Comparison of ENCODE assay signal across 8 cellular contexts in the genomic region with DNA sequence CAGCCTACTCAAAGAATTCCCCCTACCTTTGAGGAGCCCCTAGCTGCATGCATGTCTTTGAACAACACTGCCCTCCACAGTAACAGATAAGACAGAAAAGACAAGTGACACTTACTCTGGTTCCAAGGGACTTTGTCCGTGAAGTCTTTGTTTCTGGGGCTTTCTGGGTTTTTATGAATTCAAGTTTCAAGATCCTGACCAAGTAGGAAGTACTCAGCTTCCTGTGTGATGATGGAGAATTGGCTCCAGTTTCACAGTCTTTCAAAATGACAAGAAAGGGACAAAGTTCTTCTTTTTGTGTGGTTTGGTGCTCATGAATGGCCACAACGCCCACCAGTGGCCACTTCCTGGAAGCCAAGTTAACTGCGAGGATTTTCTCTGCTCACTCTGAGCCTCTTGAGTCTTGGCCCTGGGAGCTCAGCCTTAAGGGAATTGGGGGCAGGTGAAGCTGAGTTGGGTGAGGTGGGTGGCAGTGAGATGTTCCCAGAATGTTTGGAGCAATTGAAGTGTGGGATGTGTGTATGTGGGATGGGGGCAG. TPM values are rescaled to one million over a fixed set of nuclear protein-coding genes. Genes with fewer than 3 reads are reported as not detected.
DNase-seq lines count a peak whose midpoint lies in the region; ATAC-seq and TF ChIP-seq lines count a peak whose summit lies in the region.

A gene (minus strand): TSS at position 147 of the 538 bp plus-strand sequence. CDS start 4,000 bp downstream, outside the sequence.

- no peaks in the 10 kb centered on the region for H3K9me3 Mint-ChIP-seq in CD8-positive, alpha-beta memory T cell

- POLR2A ChIA-PET in CD8-positive, alpha-beta memory T cell (lab: Charles Lee), result no interaction called here

- CTCF ChIA-PET in CD8-positive, alpha-beta memory T cell (lab: Charles Lee), result interaction anchor here (0.8 to 3.0 kb wide), 15 partner anchors 9 to 269 kb away, joined by 3 to 32 read pairs (median 4); a partner anchor contains a TSS

- peaks cover 42 to 62% (median 54%) of the 10 kb centered on the region in 3 donors for H3K4me1 Mint-ChIP-seq in CD8-positive, alpha-beta memory T cell

- H3K9me3 ChIP-seq in CD8-positive, alpha-beta memory T cell (ENCODE audit: low read length), result no peaks in the 10 kb centered on the region
- H3K9me3 ChIP-seq in right atrium auricular region, result no peaks in the 10 kb centered on the region

- ATAC-seq in GM21367 (IDR thresholded peaks at IDR 0.05; ENCODE audit: unreplicated experiment) (peak; percentile 41), GM19324 (IDR thresholded peaks at IDR 0.05; ENCODE audit: low FRiP score, unreplicated experiment) (no peak), GM18870 (IDR thresholded peaks at IDR 0.05; ENCODE audit: unreplicated experiment) (no peak)

- no peaks in the 10 kb centered on the region for H3K27me3 ChIP-seq in CD8-positive, alpha-beta memory T cell (ENCODE audit: insufficient read depth, low read length, poor library complexity, severe bottlenecking)
- no peaks in the 10 kb centered on the region for H3K27me3 ChIP-seq in right atrium auricular region

- no peaks in the 10 kb centered on the region for H3K27me3 Mint-ChIP-seq in CD8-positive, alpha-beta memory T cell

- no peak within 1 kb of the TSS for H3K4me3 ChIP-seq in CD8-positive, alpha-beta memory T cell (ENCODE audit: low read length)
- peak within 1 kb of the TSS; percentile 19 to 23 for H3K4me3 ChIP-seq in right atrium auricular region
- H3K4me3 ChIP-seq in skin epidermis, result peak within 1 kb of the TSS in 6 of 7 experiments; percentile 1 to 31 (median 14)

- peak in 1 of 2 donors; percentile 51 for TF ChIP-seq CTCF in right atrium auricular region (IDR thresholded peaks at IDR 0.05)

- H3K36me3 Mint-ChIP-seq in CD8-positive, alpha-beta memory T cell, result peaks cover 0 to 4% (median 3%) of the 10 kb centered on the region in 3 donors

- no peak within 1 kb of the TSS for H3K27ac ChIP-seq in CD8-positive, alpha-beta memory T cell (ENCODE audit: low read depth, low read length)
- H3K27ac ChIP-seq in right atrium auricular region (peak within 1 kb of the TSS in 1 of 2 donors; percentile 51), skin epidermis (peak within 1 kb of the TSS in 18 of 21 experiments; percentile 8 to 85 (median 56))

- H3K4me1 ChIP-seq in CD8-positive, alpha-beta memory T cell (ENCODE audit: insufficient read depth, low read length), result peaks cover 30% of the 10 kb centered on the region
- no peaks in the 10 kb centered on the region for H3K4me1 ChIP-seq in right atrium auricular region

- peak within 1 kb of the TSS; percentile 75 to 97 (median 87) for H3K27ac Mint-ChIP-seq in CD8-positive, alpha-beta memory T cell

- no peaks in the 10 kb centered on the region for H3K36me3 ChIP-seq in CD8-positive, alpha-beta memory T cell (ENCODE audit: insufficient read depth, low read length)
- no peaks in the 10 kb centered on the region for H3K36me3 ChIP-seq in right atrium auricular region

- H3K4me3 Mint-ChIP-seq in CD8-positive, alpha-beta memory T cell, result peak within 1 kb of the TSS; percentile 55 to 94 (median 88)

- DNase-seq in CD8-positive, alpha-beta memory T cell, result peak in 4 of 5 donors; percentile 6 to 61 (median 36)
- DNase-seq in M059J (ENCODE audit: low read depth), result peak; percentile 78
- DNase-seq in activated gamma-delta T cell treated with anti-CD3 and anti-CD28 coated beads, Interleukin-2, amount 50 U/mL, for 16 hours (ENCODE audit: low read depth), result peak; percentile 24
- no peak for DNase-seq in right atrium auricular region (ENCODE audit: low spot score)

RNA-seq across cellular contexts. Expression of the gene that starts here (rescaled TPM):
- 1 to 10 TPM; 1.5 to 1.8 TPM for total RNA-seq in CD8-positive, alpha-beta memory T cell
- 10.8 TPM for polyA plus RNA-seq in CD8-positive, alpha-beta memory T cell
- 5.6 and 7.3 TPM in 2 replicates for total RNA-seq in M059J (2014; rRNA removed; shearing (Covaris generic))
- 1 to 10 TPM; 1.2 to 8.9 TPM for total RNA-seq in right atrium auricular region
